ENCODE assay signal across 8 cellular contexts in the genomic region with DNA sequence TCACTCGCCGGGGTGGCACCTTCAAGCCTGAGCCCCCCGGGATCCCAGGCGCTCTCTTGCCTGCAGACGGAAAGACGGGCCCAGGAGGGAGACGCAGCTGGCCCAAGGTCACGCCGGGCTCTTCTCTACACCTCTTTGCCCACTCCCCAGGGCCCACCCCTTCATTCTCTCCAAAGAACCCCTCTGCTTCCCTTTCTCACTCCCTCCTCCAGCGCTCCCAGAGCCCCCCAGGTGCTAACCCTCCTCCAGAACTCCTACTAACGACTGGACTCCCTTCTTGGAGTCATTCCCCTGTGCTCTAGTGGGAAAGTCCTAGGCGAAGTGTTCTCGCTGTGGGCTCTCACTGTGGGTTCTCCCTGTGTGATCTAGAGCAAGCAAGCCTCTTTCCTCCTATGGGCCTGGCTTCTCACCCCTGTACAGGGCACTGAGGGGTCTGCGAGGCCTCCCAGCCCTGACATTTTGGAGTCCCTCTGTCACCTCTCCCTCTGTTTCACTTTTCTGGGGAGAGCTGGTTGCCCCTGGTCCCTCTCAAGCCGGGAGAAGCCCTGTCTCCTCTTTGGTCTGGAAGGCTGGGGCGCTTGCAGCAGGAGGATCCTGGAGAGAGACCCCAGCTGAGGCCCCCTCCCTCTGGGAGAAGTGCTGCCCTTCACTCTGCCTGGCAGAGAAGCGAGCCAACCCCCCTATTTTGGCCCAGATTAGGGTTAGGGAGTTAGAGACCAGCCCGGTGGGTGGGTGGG. TPM values are rescaled to one million over a fixed set of nuclear protein-coding genes. Genes with fewer than 3 reads are reported as not detected.
DNase-seq lines count a peak whose midpoint lies in the region; ATAC-seq, FAIRE-seq and TF ChIP-seq lines count a peak whose summit lies in the region.

No MANE protein-coding gene starts in this region.

- peak overlapping the region; percentile 34 for H3K27ac Mint-ChIP-seq in activated CD4-positive, alpha-beta T cell treated with anti-CD3 and anti-CD28 coated beads for 36 hours

- no peak for DNase-seq in activated CD4-positive, alpha-beta T cell treated with anti-CD3 and anti-CD28 coated beads for 36 hours
- no peak for DNase-seq in activated CD4-positive, alpha-beta T cell treated with anti-CD3 and anti-CD28 coated beads, Interleukin-2, amount 50 U/mL, for 1 hour
- DNase-seq in UCSD-AML1 (lab: John Stamatoyannopoulos, UW; ENCODE audit: unreplicated experiment), result peak; percentile 44
- DNase-seq in heart right ventricle, result no peak
- DNase-seq in smooth muscle cell (lab: John Stamatoyannopoulos, UW; ENCODE audit: unreplicated experiment), result no peak
- no peak for DNase-seq in HTR-8/SVneo (ENCODE audit: insufficient read length, low spot score)
- DNase-seq in inferior parietal cortex (ENCODE audit: extremely low spot score), result no peak

- H3K36me3 ChIP-seq in heart right ventricle (peaks cover 0 to 10% (median 0%) of the 10 kb centered on the region in 9 donors), smooth muscle cell (ENCODE audit: low read depth) (no peaks in the 10 kb centered on the region)

- no peak for ATAC-seq in activated CD4-positive, alpha-beta T cell treated with anti-CD3 and anti-CD28 coated beads for 36 hours
- ATAC-seq in heart right ventricle, result peak in 1 of 8 donors; percentile 1
- ATAC-seq in GM18867 (IDR thresholded peaks at IDR 0.05; ENCODE audit: unreplicated experiment), result no peak

- intact Hi-C loops in activated CD4-positive, alpha-beta T cell treated with anti-CD3 and anti-CD28 coated beads for 36 hours (cut with DNase I, micrococcal nuclease), result no loop called here
- intact Hi-C loops in heart right ventricle (cut with DNase I), result loop anchor here in 2 of 10 donors (2.0 to 5.0 kb wide), 2 partner anchors 25 to 39 kb away; no protein-coding TSS in a partner anchor

- no peak for TF ChIP-seq CTCF in heart right ventricle (IDR thresholded peaks at IDR 0.05)
- TF ChIP-seq CTCF in smooth muscle cell (IDR thresholded peaks at IDR 0.05; ENCODE audit: borderline replicate concordance, insufficient read depth, poor library complexity, severe bottlenecking), result no peak

- H3K4me3 ChIP-seq in heart right ventricle (peak overlapping the region; percentile 55 to 89 (median 76)), smooth muscle cell (peak overlapping the region; percentile 74)

- peak overlapping the region; percentile 92 for H3K4me2 ChIP-seq in smooth muscle cell

- FAIRE-seq in HTR-8/SVneo (lab: Jason Lieb, UNC), result no peak

- H3K4me3 Mint-ChIP-seq in activated CD4-positive, alpha-beta T cell treated with anti-CD3 and anti-CD28 coated beads for 36 hours, result peak overlapping the region; percentile 74

- H3K9me3 Mint-ChIP-seq in activated CD4-positive, alpha-beta T cell treated with anti-CD3 and anti-CD28 coated beads for 36 hours (ENCODE audit: low read depth), result no peaks in the 10 kb centered on the region

- H3K36me3 Mint-ChIP-seq in activated CD4-positive, alpha-beta T cell treated with anti-CD3 and anti-CD28 coated beads for 36 hours (ENCODE audit: low read depth), result no peaks in the 10 kb centered on the region

- no peaks in the 10 kb centered on the region for H3K9me3 ChIP-seq in heart right ventricle
- no peaks in the 10 kb centered on the region for H3K9me3 ChIP-seq in smooth muscle cell (replicated peaks; ENCODE audit: low read depth)

- 23 to 35% methylated on average over 18 of the region's 18 CpGs for WGBS in heart right ventricle, 2 donors
- WGBS in smooth muscle cell (ENCODE audit: low lambda C conversion rate), result 8% methylated on average over 14 of the region's 18 CpGs

- peaks cover 0 to 7% (median 0%) of the 10 kb centered on the region in 7 donors for H3K27me3 ChIP-seq in heart right ventricle
- no peaks in the 10 kb centered on the region for H3K27me3 ChIP-seq in smooth muscle cell (ENCODE audit: low read depth)

- H4K20me1 ChIP-seq in smooth muscle cell (ENCODE audit: low read depth), result peaks cover 38% of the 10 kb centered on the region

- H2AFZ ChIP-seq in smooth muscle cell (ENCODE audit: low read depth), result peak overlapping the region; percentile 55

- CTCF ChIA-PET in activated CD4-positive, alpha-beta T cell treated with anti-CD3 and anti-CD28 coated beads for 36 hours (lab: Charles Lee), result interaction anchor here (1.2 to 1.3 kb wide), 2 partner anchors 39 to 92 kb away, joined by 4 to 5 read pairs; no protein-coding TSS in a partner anchor

- H3K27me3 Mint-ChIP-seq in activated CD4-positive, alpha-beta T cell treated with anti-CD3 and anti-CD28 coated beads for 36 hours, result peaks cover 25% of the 10 kb centered on the region

- peaks cover 7% of the 10 kb centered on the region for H3F3A ChIP-seq in smooth muscle cell (ENCODE audit: low read depth)

- H3K27ac ChIP-seq in heart right ventricle (peak overlapping the region; percentile 61 to 92 (median 84)), smooth muscle cell (ENCODE audit: low read depth) (peak overlapping the region; percentile 70)

- H3K79me2 ChIP-seq in smooth muscle cell (ENCODE audit: low read depth), result peaks cover 54% of the 10 kb centered on the region

- H3K9ac ChIP-seq in smooth muscle cell (ENCODE audit: low read depth), result peak overlapping the region; percentile 44

- POLR2A ChIA-PET in activated CD4-positive, alpha-beta T cell treated with anti-CD3 and anti-CD28 coated beads for 36 hours (lab: Charles Lee), result no interaction called here

- peaks cover 4 to 79% (median 58%) of the 10 kb centered on the region in 9 donors for H3K4me1 ChIP-seq in heart right ventricle
- H3K4me1 ChIP-seq in smooth muscle cell (ENCODE audit: low read depth), result peaks cover 20% of the 10 kb centered on the region

- H3K4me1 Mint-ChIP-seq in activated CD4-positive, alpha-beta T cell treated with anti-CD3 and anti-CD28 coated beads for 36 hours, result peaks cover 11% of the 10 kb centered on the region

RNA-seq across cellular contexts. Expression of a gene that starts 0.9 kb away (rescaled TPM):
- 1 to 10 TPM; 1.4 to 1.6 TPM for total RNA-seq in activated CD4-positive, alpha-beta T cell treated with anti-CD3 and anti-CD28 coated beads for 36 hours
- 10 to 100 TPM in 7 of 10 donors, 1 to 10 TPM in 3; 8.4 to 41.6 (median 13.8) TPM for total RNA-seq in heart right ventricle
- 10 to 100 TPM; 20.2 to 40.5 TPM for polyA plus RNA-seq in heart right ventricle
- 41.6 and 42.9 TPM in 2 replicates for total RNA-seq in smooth muscle cell
- 69.8 and 112 TPM in 2 replicates for polyA plus RNA-seq in smooth muscle cell

RNA-seq across cellular contexts. Expression of a gene that starts 28.2 kb away (rescaled TPM):
- total RNA-seq in activated CD4-positive, alpha-beta T cell treated with anti-CD3 and anti-CD28 coated beads for 36 hours, result not detected
- total RNA-seq in heart right ventricle (under 1 TPM in 1 of 10 donors, not detected in 9; 0.15 TPM), smooth muscle cell (2.8 TPM in 1 of 2 replicates, not detected in the other)
- polyA plus RNA-seq in heart right ventricle (under 1 TPM in 1 of 2 donors, not detected in 1; 0.03 TPM), smooth muscle cell (0.34 TPM in 1 of 2 replicates, not detected in the other)
